ENCODE assay signal across 8 cellular contexts in the genomic region with DNA sequence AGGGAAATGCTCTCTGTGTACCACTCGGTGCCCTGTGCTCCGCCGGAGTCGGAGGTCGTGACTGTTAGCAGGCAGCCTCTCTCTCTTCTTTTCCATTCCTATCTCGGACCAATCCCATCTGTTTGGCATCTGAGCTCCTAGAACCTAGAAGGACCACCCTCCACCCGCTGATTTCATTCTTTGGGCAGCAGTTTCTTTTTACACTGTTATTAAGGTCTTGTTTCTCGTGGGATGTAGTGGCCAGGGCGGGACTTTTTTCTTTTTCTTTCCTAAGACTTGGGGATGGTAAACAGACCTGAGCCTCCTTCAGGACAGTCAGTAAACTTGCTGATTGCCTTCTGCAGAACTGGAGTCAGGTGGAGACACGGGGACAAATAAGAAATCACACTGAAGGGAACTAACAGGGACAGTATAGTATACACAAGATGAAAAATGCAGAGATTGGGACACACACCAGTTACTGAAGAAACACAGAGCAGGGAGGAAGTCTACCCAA. TPM values are rescaled to one million over a fixed set of nuclear protein-coding genes. Genes with fewer than 3 reads are reported as not detected.
DNase-seq lines count a peak whose midpoint lies in the region; TF ChIP-seq lines count a peak whose summit lies in the region.

No MANE protein-coding gene starts in this region.

- H3K36me3 Mint-ChIP-seq in nephron (ENCODE audit: low read depth), result peaks cover 6% of the 10 kb centered on the region

- intact Hi-C loops in dorsolateral prefrontal cortex (cut with DNase I), result loop anchor here in 1 of 2 donors (1.0 kb wide), 1 partner anchor 38 kb away; no protein-coding TSS in a partner anchor

- H3K4me3 ChIP-seq in MM.1S (ENCODE audit: low read length), result peak overlapping the region; percentile 93
- peak overlapping the region; percentile 59 to 98 (median 89) for H3K4me3 ChIP-seq in dorsolateral prefrontal cortex

- no peak for DNase-seq in MM.1S
- DNase-seq in dorsolateral prefrontal cortex, result no peak
- no peak for DNase-seq in midbrain (lab: John Stamatoyannopoulos, UW)
- no peak for DNase-seq in NCI-H1694 (lab: John Stamatoyannopoulos, UW)
- DNase-seq in NCI-H1417 treated with DMSO at 0.1 percent for 48 hours (lab: John Stamatoyannopoulos, UW), result no peak
- no peak for DNase-seq in NCI-H1105 treated with DMSO at 0.1 percent for 48 hours (lab: John Stamatoyannopoulos, UW)

- H3K4me1 Mint-ChIP-seq in nephron, result peaks cover 26% of the 10 kb centered on the region

- H3K9me2 ChIP-seq in MM.1S (replicated peaks; ENCODE audit: insufficient read depth, low read length), result no peaks in the 10 kb centered on the region

- H3K27ac ChIP-seq in C4-2B, result peak overlapping the region; percentile 80
- peak overlapping the region; percentile 6; the same call in 1 of the 2 replicates for H3K27ac ChIP-seq in MM.1S (ENCODE audit: low read length)
- H3K27ac ChIP-seq in dorsolateral prefrontal cortex, result peak overlapping the region; percentile 74 to 100 (median 97)

- H3K4me3 Mint-ChIP-seq in nephron, result peak overlapping the region; percentile 94 to 96 (median 95)

- peak overlapping the region; percentile 77 for H3K9ac ChIP-seq in MM.1S (ENCODE audit: low read length)

- H3K27me3 ChIP-seq in MM.1S (replicated peaks; ENCODE audit: insufficient read depth, low read length) (no peaks in the 10 kb centered on the region), dorsolateral prefrontal cortex (no peaks in the 10 kb centered on the region)

- H3F3A ChIP-seq in MM.1S (ENCODE audit: insufficient read depth, low read length), result 0 out of 2 replicates have a peak, but pooled peaks cover 6% of the 10 kb centered on the region

- H3K27ac Mint-ChIP-seq in nephron, result peak overlapping the region; percentile 92 to 97 (median 95)

- H4K20me1 ChIP-seq in MM.1S (ENCODE audit: insufficient read depth, low read length), result peaks cover 2% of the 10 kb centered on the region; the same call in 1 of the 2 replicates

- H3K27me3 Mint-ChIP-seq in nephron (ENCODE audit: low read depth), result no peaks in the 10 kb centered on the region

- no peaks in the 10 kb centered on the region for H3K9me3 ChIP-seq in MM.1S (replicated peaks; ENCODE audit: insufficient read depth, low read length)

- H3K9me3 Mint-ChIP-seq in nephron, result no peaks in the 10 kb centered on the region

- H3K36me3 ChIP-seq in MM.1S (replicated peaks; ENCODE audit: insufficient read depth, low read length), result no peaks in the 10 kb centered on the region

- H3K79me2 ChIP-seq in MM.1S (ENCODE audit: low read length), result peaks cover 52% of the 10 kb centered on the region

- peaks cover 14% of the 10 kb centered on the region for H3K4me1 ChIP-seq in MM.1S (ENCODE audit: low read length)

- no peak for TF ChIP-seq CTCF in C4-2B (conservative IDR thresholded peaks at IDR 0.05)
- no peak for TF ChIP-seq CTCF in MM.1S (IDR thresholded peaks at IDR 0.05; ENCODE audit: low read length)
- TF ChIP-seq CTCF in dorsolateral prefrontal cortex (IDR thresholded peaks at IDR 0.05 in 54 of 56, conservative IDR thresholded peaks at IDR 0.05 in 2 of 56; ENCODE audit: low read depth in 1 of 56, partially characterized antibody in 56 of 56), result no peak
- TF ChIP-seq CTCF in nephron (IDR thresholded peaks at IDR 0.05; ENCODE audit: unreplicated experiment in 3 of 3), result no peak

- peak overlapping the region; percentile 63 for H2AFZ ChIP-seq in MM.1S (ENCODE audit: low read length)

- peak overlapping the region; percentile 93 for H3K4me2 ChIP-seq in MM.1S (ENCODE audit: low read depth, low read length)

RNA-seq across cellular contexts. Expression of a gene that starts 0.5 kb away (rescaled TPM):
- total RNA-seq in dorsolateral prefrontal cortex, result 10 to 100 TPM; 36.9 to 64.9 (median 48.8) TPM

RNA-seq across cellular contexts. Expression of a gene that starts 31.3 kb away (rescaled TPM):
- total RNA-seq in dorsolateral prefrontal cortex, result 10 to 100 TPM; 25.1 to 59.1 (median 46.4) TPM

RNA-seq across cellular contexts. Expression of a gene that starts 49.0 kb away (rescaled TPM):
- 1,000 to 10,000 TPM in 1 of 120 experiments, 100 to 1,000 TPM in 110, 10 to 100 TPM in 9; 33.1 to 1,222 (median 302) TPM for total RNA-seq in dorsolateral prefrontal cortex

RNA-seq across cellular contexts. Expression of a gene that starts 49.0 kb away (rescaled TPM):
- 10 to 100 TPM; 28.0 to 67.5 (median 47.0) TPM for total RNA-seq in dorsolateral prefrontal cortex

RNA-seq across cellular contexts. Expression of a gene that starts 49.4 kb away (rescaled TPM):
- total RNA-seq in dorsolateral prefrontal cortex, result 10 to 100 TPM; 20.6 to 66.5 (median 44.9) TPM

Comparison
In these comparisons a context has a peak if more than half of its experiments do, and no peak if none do; other contexts are left out.
1. H3K27ac ChIP-seq: peak in every context shown above with its lines; median percentile 97 in dorsolateral prefrontal cortex; 80 in C4-2B; 6 in MM.1S.